34 cellular contexts compared by ENCODE assay signal in the genomic region with DNA sequence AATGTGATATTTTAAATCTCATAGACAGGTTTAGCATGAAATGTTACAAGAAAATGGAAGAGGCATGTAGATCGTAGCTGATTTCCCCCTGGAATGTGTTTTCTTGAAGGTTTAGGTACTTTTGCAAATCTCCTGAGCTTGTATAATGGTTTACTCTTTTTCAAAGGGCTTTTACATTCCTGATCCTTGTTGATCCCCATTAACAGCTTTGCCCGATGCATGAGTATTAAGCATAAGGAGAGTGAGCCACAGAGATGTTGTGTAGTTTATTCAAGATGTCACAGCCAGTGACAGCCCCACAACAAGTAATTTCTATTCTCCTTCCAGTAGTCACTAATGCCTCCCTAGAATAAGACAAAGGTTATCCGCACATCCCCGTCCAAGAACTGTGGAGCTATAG.
"Had no signal": no experiment of that assay in that cellular context is flagged by ENCODE, and none has a peak within 500 bp of the region (broad histone marks: within the 10 kb centered on the region; RNA-seq: fewer than 3 reads in every experiment).

No MANE protein-coding gene starts in this region.

- H3K4me3 Mint-ChIP-seq: activated B cell treated with CpG ODN at 0.5 μM for 24 hours; activated CD8-positive, alpha-beta T cell treated with anti-CD3 and anti-CD28 coated beads for 36 hours; activated naive CD8-positive, alpha-beta T cell; activated T-cell treated with anti-CD3 and anti-CD28 coated beads, Interleukin-2, amount 50 U/mL, for 4 hours; activated T-helper 17 cell treated with anti-CD3 and anti-CD28 coated beads, Interleukin-2, amount 50 U/mL, for 72 hours; central memory CD8-positive, alpha-beta T cell; dendritic cell treated with granulocyte-macrophage colony-stimulating factor and Interleukin-4, amounts not matched to agents 40 ng/mL and 50 ng/mL, for 4 days; endodermal cell; T-cell; T-helper 1 cell treated with Interleukin-12 subunit alpha and Interleukin-12 subunit beta and Interleukin-4 antibody, amounts not matched to agents 30 μg/mL and 1 μg/mL, for 36 hours; T-helper 2 cell treated with Interferon-gamma antibody and Interleukin-4, amounts not matched to agents 5 μg/mL and 100 μg/mL, for 36 hours had no signal

- ATAC-seq: activated CD4-positive, CD25-positive, alpha-beta regulatory T cell treated with anti-CD3 and anti-CD28 coated beads, Interleukin-2, amount 50 U/mL, for 24 hours; activated CD8-positive, alpha-beta T cell treated with anti-CD3 and anti-CD28 coated beads for 36 hours; activated T-cell treated with anti-CD3 and anti-CD28 coated beads, Interleukin-2, amount 50 U/mL, for 4 hours; activated T-helper 17 cell treated with anti-CD3 and anti-CD28 coated beads, Interleukin-2, amount 50 U/mL, for 72 hours; esophagus mucosa; T-cell had no signal

- H3K27me3 ChIP-seq: brain microvascular endothelial cell, dorsolateral prefrontal cortex had no signal

- H3K4me1 Mint-ChIP-seq: activated B cell treated with CpG ODN at 0.5 μM for 24 hours; activated T-helper 17 cell treated with anti-CD3 and anti-CD28 coated beads, Interleukin-2, amount 50 U/mL, for 72 hours; central memory CD8-positive, alpha-beta T cell; T-cell had no signal

- FAIRE-seq: astrocyte, bronchial epithelial cell, frontal cortex had no signal

- H3K27ac ChIP-seq: brain microvascular endothelial cell, coronary artery, dorsolateral prefrontal cortex, VCaP had no signal

- H3K36me3 ChIP-seq: brain microvascular endothelial cell had no signal

- H3K9me3 Mint-ChIP-seq: activated CD8-positive, alpha-beta T cell treated with anti-CD3 and anti-CD28 coated beads for 36 hours; activated T-cell treated with anti-CD3 and anti-CD28 coated beads, Interleukin-2, amount 50 U/mL, for 4 hours; activated T-helper 17 cell treated with anti-CD3 and anti-CD28 coated beads, Interleukin-2, amount 50 U/mL, for 72 hours; central memory CD8-positive, alpha-beta T cell; T-cell; T-helper 1 cell treated with Interleukin-12 subunit alpha and Interleukin-12 subunit beta and Interleukin-4 antibody, amounts not matched to agents 30 μg/mL and 1 μg/mL, for 36 hours; T-helper 2 cell treated with Interferon-gamma antibody and Interleukin-4, amounts not matched to agents 5 μg/mL and 100 μg/mL, for 36 hours had no signal

- H3K27me3 Mint-ChIP-seq: activated CD8-positive, alpha-beta T cell treated with anti-CD3 and anti-CD28 coated beads for 36 hours; activated naive CD8-positive, alpha-beta T cell; dendritic cell treated with granulocyte-macrophage colony-stimulating factor and Interleukin-4, amounts not matched to agents 40 ng/mL and 50 ng/mL, for 4 days; T-cell had no signal

- DNase-seq: activated B cell treated with CpG ODN at 0.5 μM for 24 hours; activated CD4-positive, alpha-beta T cell treated with anti-CD3 and anti-CD28 coated beads for 48 hours; activated CD4-positive, alpha-beta T cell treated with anti-CD3 and anti-CD28 coated beads, Interleukin-2, amount 50 U/mL, for 1 hour; activated CD4-positive, alpha-beta T cell treated with anti-CD3 and anti-CD28 coated beads, Interleukin-2, amount 50 U/mL, for 48 hours; activated CD8-positive, alpha-beta memory T cell treated with anti-CD3 and anti-CD28 coated beads for 24 hours; activated CD8-positive, alpha-beta T cell treated with anti-CD3 and anti-CD28 coated beads for 36 hours; activated effector memory CD4-positive, alpha-beta T cell treated with Interleukin-2 at 50 U/mL for 16 hours; activated gamma-delta T cell treated with Interleukin-2 at 50 U/mL for 16 hours; activated naive CD4-positive, alpha-beta T cell treated with anti-CD3 and anti-CD28 coated beads, Interleukin-2, amount 50 U/mL, for 16 hours; activated naive CD4-positive, alpha-beta T cell treated with Interleukin-2 at 50 U/mL for 16 hours; activated T-cell treated with anti-CD3 and anti-CD28 coated beads, Interleukin-2, amount 50 U/mL, for 4 hours; amniotic stem cell; anterior cingulate cortex; brain microvascular endothelial cell; dorsolateral prefrontal cortex; effector memory CD4-positive, alpha-beta T cell; endodermal cell; foreskin fibroblast; head of caudate nucleus; T-cell; T1000 had no signal

- H3K27ac Mint-ChIP-seq: activated B cell treated with CpG ODN at 0.5 μM for 24 hours; activated CD8-positive, alpha-beta T cell treated with anti-CD3 and anti-CD28 coated beads for 36 hours; activated naive CD8-positive, alpha-beta T cell; activated T-helper 17 cell treated with anti-CD3 and anti-CD28 coated beads, Interleukin-2, amount 50 U/mL, for 72 hours; dendritic cell treated with granulocyte-macrophage colony-stimulating factor and Interleukin-4, amounts not matched to agents 40 ng/mL and 50 ng/mL, for 4 days; endodermal cell; T-cell; T-helper 1 cell treated with Interleukin-12 subunit alpha and Interleukin-12 subunit beta and Interleukin-4 antibody, amounts not matched to agents 30 μg/mL and 1 μg/mL, for 36 hours; T-helper 2 cell treated with Interferon-gamma antibody and Interleukin-4, amounts not matched to agents 5 μg/mL and 100 μg/mL, for 36 hours had no signal

- H3K36me3 Mint-ChIP-seq: activated naive CD8-positive, alpha-beta T cell; T-cell had no signal

- H3K4me3 ChIP-seq: coronary artery, dorsolateral prefrontal cortex had no signal
